Comparison of ENCODE assay signal across 8 cellular contexts in the genomic region with DNA sequence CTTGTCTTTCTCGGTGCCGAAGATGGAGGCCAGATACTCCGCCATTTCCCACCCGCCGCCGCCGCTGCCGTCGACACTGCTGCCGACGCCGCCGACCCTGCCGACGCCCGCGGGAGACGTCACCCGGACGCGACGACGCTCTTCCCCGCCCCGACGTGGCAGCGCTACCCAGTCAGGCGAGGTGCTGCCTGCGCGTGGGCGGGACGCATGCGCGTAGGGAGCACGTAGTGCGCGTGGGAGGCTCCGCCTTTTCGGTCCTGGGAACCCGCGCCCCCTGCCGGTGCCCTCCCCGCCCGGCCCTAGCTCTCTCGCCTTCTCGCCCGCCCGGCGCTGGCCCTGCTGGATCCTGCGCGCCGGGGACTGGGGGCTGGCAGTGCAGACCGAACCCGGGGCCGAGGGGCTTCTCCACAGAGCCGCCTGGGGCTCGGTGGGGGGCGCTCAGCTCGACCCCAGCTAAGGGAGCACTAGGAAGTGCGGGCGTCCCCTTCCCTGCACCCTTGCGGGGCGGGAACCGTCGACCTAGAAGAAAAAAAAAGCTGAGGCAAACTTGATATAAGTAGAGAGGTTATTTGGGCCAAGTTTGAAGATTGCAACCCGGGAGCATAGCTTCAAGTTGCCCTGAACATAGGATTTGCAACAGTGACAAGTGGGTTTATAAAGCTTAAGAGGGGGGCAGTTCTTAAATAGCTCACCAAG.
A peak's percentile ranks its signal among the peaks of the same experiment; 100 is the strongest.
DNase-seq lines count a peak whose midpoint lies in the region; ATAC-seq and TF ChIP-seq lines count a peak whose summit lies in the region.
"Not testable (repeated sequence)": the region's sequence is repeated elsewhere in the genome, so short reads cannot be mapped to it uniquely, and the experiment has no call there.

No MANE protein-coding gene starts in this region.

- H3K27me3 ChIP-seq in A673 (replicated peaks; ENCODE audit: insufficient read depth, low read depth, low read length, poor library complexity): not testable (repeated sequence)

- H3K36me3 ChIP-seq in A673 (ENCODE audit: insufficient read depth, low read length, poor library complexity, severe bottlenecking): not testable (repeated sequence)

- H3K9me3 Mint-ChIP-seq in HFFc6; activated CD4-positive, alpha-beta T cell treated with anti-CD3 and anti-CD28 coated beads for 36 hours (ENCODE audit: low read depth); activated naive CD8-positive, alpha-beta T cell treated with anti-CD3 and anti-CD28 coated beads for 36 hours: not testable (repeated sequence)

- POLR2A ChIA-PET in A673 (lab: Charles Lee; ENCODE audit: low non-redundant PET); activated CD4-positive, alpha-beta T cell treated with anti-CD3 and anti-CD28 coated beads for 36 hours (lab: Charles Lee): not testable (repeated sequence)

- not testable (repeated sequence) for H3K36me3 Mint-ChIP-seq in HFFc6 (ENCODE audit: low read depth); activated CD4-positive, alpha-beta T cell treated with anti-CD3 and anti-CD28 coated beads for 36 hours (ENCODE audit: low read depth); activated naive CD8-positive, alpha-beta T cell treated with anti-CD3 and anti-CD28 coated beads for 36 hours

- not testable (repeated sequence) for H3K27ac Mint-ChIP-seq in HFFc6; activated CD4-positive, alpha-beta T cell treated with anti-CD3 and anti-CD28 coated beads for 36 hours; activated naive CD8-positive, alpha-beta T cell treated with anti-CD3 and anti-CD28 coated beads for 36 hours

- CTCF ChIA-PET in A673 (lab: Charles Lee); activated CD4-positive, alpha-beta T cell treated with anti-CD3 and anti-CD28 coated beads for 36 hours (lab: Charles Lee): not testable (repeated sequence)

- H3K4me1 Mint-ChIP-seq in HFFc6 (ENCODE audit: low read depth); activated CD4-positive, alpha-beta T cell treated with anti-CD3 and anti-CD28 coated beads for 36 hours; activated naive CD8-positive, alpha-beta T cell treated with anti-CD3 and anti-CD28 coated beads for 36 hours: not testable (repeated sequence)

- DNase-seq in A673 (ENCODE audit: low spot score); left lobe of liver (ENCODE audit: low spot score); skeletal muscle cell (ENCODE audit: low read depth): not testable (repeated sequence)
- DNase-seq in HFFc6: peak; percentile 53
- DNase-seq in activated CD4-positive, alpha-beta T cell treated with anti-CD3 and anti-CD28 coated beads for 36 hours: peak; percentile 88
- peak; percentile 84 for DNase-seq in activated naive CD8-positive, alpha-beta T cell treated with anti-CD3 and anti-CD28 coated beads for 36 hours

- not testable (repeated sequence) for TF ChIP-seq CTCF in A673 (conservative IDR thresholded peaks at IDR 0.05; ENCODE audit: low read depth, low read length); HFFc6 (IDR thresholded peaks at IDR 0.05)

- ATAC-seq in GM19043 (IDR thresholded peaks at IDR 0.05; ENCODE audit: low read depth, unreplicated experiment): peak; percentile 50
- ATAC-seq in HG03342 (IDR thresholded peaks at IDR 0.05; ENCODE audit: unreplicated experiment): peak; percentile 62
- ATAC-seq in activated CD4-positive, alpha-beta T cell treated with anti-CD3 and anti-CD28 coated beads for 36 hours: peak; percentile 87
- ATAC-seq in left lobe of liver: peak; percentile 97

- H3K27ac ChIP-seq in A673 (ENCODE audit: low read depth, low read length, poor library complexity, severe bottlenecking): peak overlapping the region; percentile 77

- H3K27me3 Mint-ChIP-seq in HFFc6 (ENCODE audit: insufficient read depth); activated CD4-positive, alpha-beta T cell treated with anti-CD3 and anti-CD28 coated beads for 36 hours; activated naive CD8-positive, alpha-beta T cell treated with anti-CD3 and anti-CD28 coated beads for 36 hours: not testable (repeated sequence)

- H3K4me3 ChIP-seq in A673 (ENCODE audit: low read depth, low read length, poor library complexity, severe bottlenecking) (peak overlapping the region; percentile 55), skeletal muscle cell (ENCODE audit: low read depth, low read length) (peak overlapping the region; percentile 48)

- not testable (repeated sequence) for H3K9me3 ChIP-seq in A673 (ENCODE audit: low read depth, low read length, poor library complexity, severe bottlenecking)

- not testable (repeated sequence) for H3K4me1 ChIP-seq in A673 (ENCODE audit: insufficient read depth, low read length, poor library complexity, severe bottlenecking)

- H3K4me3 Mint-ChIP-seq in HFFc6; activated CD4-positive, alpha-beta T cell treated with anti-CD3 and anti-CD28 coated beads for 36 hours; activated naive CD8-positive, alpha-beta T cell treated with anti-CD3 and anti-CD28 coated beads for 36 hours: not testable (repeated sequence)

- intact Hi-C loops in A673 (cut with micrococcal nuclease; ENCODE audit: unreplicated experiment); activated CD4-positive, alpha-beta T cell treated with anti-CD3 and anti-CD28 coated beads for 36 hours (cut with DNase I, micrococcal nuclease): not testable (repeated sequence)

- BruUV-seq in A673 (replicated peaks; lab: Mats Ljungman, UMichigan): not testable (repeated sequence)
